In the genomic region with DNA sequence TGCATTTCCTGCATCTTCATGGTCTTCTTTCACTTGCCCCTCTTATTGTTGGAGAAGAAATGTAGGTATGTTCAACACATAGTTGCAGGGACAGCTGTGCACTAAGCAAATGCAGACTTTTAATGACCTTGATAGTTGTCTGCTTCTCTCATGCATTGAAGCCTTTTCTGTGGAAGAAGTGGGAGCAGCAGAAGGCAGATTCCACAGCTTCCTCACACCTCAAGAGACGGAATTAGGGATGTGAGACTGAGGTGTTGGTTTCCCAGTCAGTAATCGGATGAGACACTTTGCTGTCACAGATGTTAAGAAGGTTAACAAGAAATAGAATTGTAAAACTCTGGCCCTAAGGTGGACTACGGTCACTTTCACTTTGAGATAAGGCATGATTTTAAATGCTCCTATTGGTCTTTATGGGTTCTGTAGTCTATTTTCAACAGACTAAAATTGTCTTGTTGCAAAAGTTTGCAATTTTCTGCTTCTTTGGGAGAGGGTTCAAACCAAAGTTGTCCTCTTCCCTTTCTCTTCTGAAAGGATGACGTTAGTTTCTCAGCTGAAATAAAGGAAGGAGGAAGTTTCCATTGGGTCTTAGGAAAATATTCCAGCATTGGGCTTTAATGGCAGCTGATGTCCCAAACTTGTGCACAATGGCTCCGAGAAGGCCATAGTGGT, we compare ENCODE assay signal across 9 cellular contexts.
DNase-seq lines count a peak whose midpoint lies in the region; ATAC-seq and TF ChIP-seq lines count a peak whose summit lies in the region.
"Had no signal": no experiment of that assay in that cellular context is flagged by ENCODE, and none has a peak within 500 bp of the region (broad histone marks: within the 10 kb centered on the region; RNA-seq: fewer than 3 reads in every experiment).

No MANE protein-coding gene starts in this region.

- intact Hi-C loops in OCI-LY7 (cut with micrococcal nuclease; ENCODE audit: unreplicated experiment) (no loop called here), prostate gland (cut with DNase I) (no loop called here), posterior cingulate gyrus (cut with DNase I) (loop anchor here (5.0 kb wide), 1 partner anchor 119 kb away; a partner anchor contains a TSS)
- intact Hi-C loops in CD4-positive, alpha-beta T cell (cut with DNase I, micrococcal nuclease) = no loop called here

- no peaks in the 10 kb centered on the region for H4K20me1 ChIP-seq in OCI-LY7 (ENCODE audit: insufficient read depth, low read length)

- TF ChIP-seq CTCF in 22Rv1 (IDR thresholded peaks at IDR 0.05) (no peak), OCI-LY7 (conservative IDR thresholded peaks at IDR 0.05; ENCODE audit: low read length) (no peak), fibroblast of mammary gland (conservative IDR thresholded peaks at IDR 0.05; ENCODE audit: control insufficient read depth, insufficient read depth, low read depth, low read length) (no peak), prostate gland (IDR thresholded peaks at IDR 0.05) (no peak)
- no peak for TF ChIP-seq CTCF in CD4-positive, alpha-beta T cell (IDR thresholded peaks at IDR 0.05)

- peak overlapping the region; percentile 4 for H3K4me3 ChIP-seq in OCI-LY7 (ENCODE audit: low read depth, low read length, poor library complexity, severe bottlenecking)
- H3K4me3 ChIP-seq in fibroblast of mammary gland (ENCODE audit: control insufficient read depth, low read depth, low read length) = no peak overlapping the region
- no peak overlapping the region for H3K4me3 ChIP-seq in prostate gland

- H3K9me2 ChIP-seq in OCI-LY7 (ENCODE audit: insufficient read depth, low read length) = no peaks in the 10 kb centered on the region

- H3K27me3 ChIP-seq in prostate gland (replicated peaks; ENCODE audit: insufficient read depth) = no peaks in the 10 kb centered on the region
- H3K27me3 ChIP-seq in CD4-positive, alpha-beta T cell (ENCODE audit: control insufficient read depth, insufficient read depth, low read length) = no peaks in the 10 kb centered on the region

- peak overlapping the region; percentile 55 for H3K4me2 ChIP-seq in OCI-LY7 (ENCODE audit: low read length)

- POLR2A ChIA-PET in OCI-LY7 (lab: Charles Lee) = interaction anchor here (0.6 to 1.7 kb wide), 2 partner anchors 10 to 319 kb away, joined by 4 to 7 read pairs; no protein-coding TSS in a partner anchor
- POLR2A ChIA-PET in CD4-positive, alpha-beta T cell (lab: Charles Lee) = no interaction called here

- no peak for TF ChIP-seq POLR2A in prostate gland (IDR thresholded peaks at IDR 0.05)

- no peak overlapping the region for H3K4me3 Mint-ChIP-seq in CD4-positive, alpha-beta T cell

- H3K27ac ChIP-seq in 22Rv1 (peak overlapping the region; percentile 95; the same call in 1 of the 2 replicates), OCI-LY7 (ENCODE audit: low read depth, low read length, poor library complexity, severe bottlenecking) (no peak overlapping the region), prostate gland (peak overlapping the region; percentile 35 to 73)
- H3K27ac ChIP-seq in CD4-positive, alpha-beta T cell (ENCODE audit: low read depth, low read length) = no peak overlapping the region

- peaks cover 29% of the 10 kb centered on the region for H3K4me1 ChIP-seq in OCI-LY7 (ENCODE audit: insufficient read depth, low read length, poor library complexity, severe bottlenecking)
- H3K4me1 ChIP-seq in prostate gland (replicated peaks) = peaks cover 10% of the 10 kb centered on the region

- H3K27me3 Mint-ChIP-seq in CD4-positive, alpha-beta T cell = no peaks in the 10 kb centered on the region

- H3K9me3 ChIP-seq in OCI-LY7 (ENCODE audit: low read length) (no peaks in the 10 kb centered on the region), prostate gland (no peaks in the 10 kb centered on the region)
- H3K9me3 ChIP-seq in CD4-positive, alpha-beta T cell (ENCODE audit: control insufficient read depth, low read length) = no peaks in the 10 kb centered on the region

- H3K27ac Mint-ChIP-seq in CD4-positive, alpha-beta T cell = no peak overlapping the region

- H3K79me2 ChIP-seq in OCI-LY7 (ENCODE audit: insufficient read depth, low read depth, low read length) = no peaks in the 10 kb centered on the region

- H3K9me3 Mint-ChIP-seq in CD4-positive, alpha-beta T cell = no peaks in the 10 kb centered on the region

- no peak for ATAC-seq in CD4-positive, alpha-beta T cell (ENCODE audit: poor library complexity)

- H3K36me3 ChIP-seq in OCI-LY7 (ENCODE audit: insufficient read depth, low read length) (no peaks in the 10 kb centered on the region; the same call in 1 of the 2 replicates), prostate gland (no peaks in the 10 kb centered on the region)

- peaks cover 8% of the 10 kb centered on the region for H3K36me3 Mint-ChIP-seq in CD4-positive, alpha-beta T cell (ENCODE audit: low read depth)

- H2AFZ ChIP-seq in OCI-LY7 (ENCODE audit: low read length) = no peak overlapping the region

- H3K4me1 Mint-ChIP-seq in CD4-positive, alpha-beta T cell (ENCODE audit: low read depth) = peaks cover 24% of the 10 kb centered on the region

- 83% methylated on average over 5 of the region's 5 CpGs for whole genome bisulfite sequencing in prostate gland

- BruUV-seq in OCI-LY7 (replicated peaks; lab: Mats Ljungman, UMichigan) = no TSS peak

- no peak for DNase-seq in OCI-LY7 (ENCODE audit: low spot score)
- DNase-seq in fibroblast of mammary gland (ENCODE audit: low read depth) = peak; percentile 42
- DNase-seq in prostate gland (ENCODE audit: low spot score) = no peak
- DNase-seq in posterior cingulate gyrus = no peak
- DNase-seq in activated T-cell treated with anti-CD3 and anti-CD28 coated beads for 4 hours = no peak
- DNase-seq in CD4-positive, alpha-beta T cell = no peak
- no peak for DNase-seq in NK-92 treated with Interleukin-12 subunit alpha and Interleukin-12 subunit beta, amount 100 ng/mL, for 24 hours (lab: John Stamatoyannopoulos, UW)
- DNase-seq: stimulated activated CD8-positive, alpha-beta memory T cell treated with anti-CD3 and anti-CD28 coated beads, Interleukin-4, amount 100 ng/mL, for 48 hours had no signal

- CTCF ChIA-PET in OCI-LY7 (lab: Charles Lee; ENCODE audit: unreplicated experiment) = interaction anchor here (1.0 kb wide), 1 partner anchor 65 kb away, joined by 4 read pairs; no protein-coding TSS in a partner anchor
- CTCF ChIA-PET in CD4-positive, alpha-beta T cell (lab: Charles Lee) = no interaction called here

Comparison
In these comparisons a context has a peak if more than half of its experiments do, and no peak if none do; other contexts are left out.
1. H3K27ac ChIP-seq: peak in 22Rv1 (single experiment) and prostate gland (2 of 2); none in OCI-LY7 (single experiment) and CD4-positive, alpha-beta T cell (single experiment).